In the genomic region with DNA sequence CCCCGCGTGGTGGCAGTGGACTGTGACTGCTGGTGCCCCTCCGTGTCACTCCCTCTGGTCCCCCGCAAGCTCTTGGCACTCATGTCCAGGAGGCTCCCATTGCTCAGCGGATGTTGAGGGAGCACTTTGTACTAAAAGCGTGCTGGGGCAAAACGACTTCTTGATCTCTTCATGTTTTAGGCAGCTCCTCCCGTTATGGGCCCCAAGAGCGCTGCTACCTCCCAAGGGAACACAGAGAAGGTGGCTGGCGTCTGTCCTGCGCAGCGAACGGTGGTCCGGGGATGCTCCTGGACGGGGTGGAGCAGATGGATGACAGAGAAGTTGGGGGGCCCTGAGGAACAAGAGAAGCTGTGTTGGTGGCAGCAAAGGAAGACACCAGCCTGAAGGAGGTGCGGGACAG, we compare ENCODE assay signal across 1 cellular context.
TF ChIP-seq lines count a peak whose summit lies in the region.

No MANE protein-coding gene starts in this region.

TF ChIP-seq in H1, 55 proteins besides CTCF, POLR2A, EP300 and RAD21:
- TF ChIP-seq CBX8 (IDR thresholded peaks at IDR 0.05; ENCODE audit: borderline replicate concordance, low read depth, low read length) (no peak), JUND (IDR thresholded peaks at IDR 0.05; ENCODE audit: low read length) (no peak), GTF2F1 (IDR thresholded peaks at IDR 0.05; ENCODE audit: borderline replicate concordance, low read depth, low read length) (no peak), CHD1 (IDR thresholded peaks at IDR 0.05; ENCODE audit: low read depth, low read length) (no peak), KDM1A (IDR thresholded peaks at IDR 0.05; ENCODE audit: borderline replicate concordance, low read length) (no peak), BACH1 (IDR thresholded peaks at IDR 0.05; ENCODE audit: low read length) (no peak), RNF2 (IDR thresholded peaks at IDR 0.05; ENCODE audit: borderline replicate concordance, low read depth, low read length, missing control alignments, poor library complexity, severe bottlenecking) (no peak), SUZ12 (IDR thresholded peaks at IDR 0.05; ENCODE audit: low read length) (no peak), PHF8 (conservative IDR thresholded peaks at IDR 0.05; ENCODE audit: low read depth, low read length) (no peak), BRCA1 (IDR thresholded peaks at IDR 0.05; ENCODE audit: low read depth, low read length) (no peak), POU5F1 (IDR thresholded peaks at IDR 0.05; ENCODE audit: low read depth, low read length) (no peak), POLR2AphosphoS5 (IDR thresholded peaks at IDR 0.05; ENCODE audit: low read depth, low read length) (no peak)
TF ChIP-seq in H1: peak in this region for 0.
